ENCODE assay signal across 2 cellular contexts in the genomic region with DNA sequence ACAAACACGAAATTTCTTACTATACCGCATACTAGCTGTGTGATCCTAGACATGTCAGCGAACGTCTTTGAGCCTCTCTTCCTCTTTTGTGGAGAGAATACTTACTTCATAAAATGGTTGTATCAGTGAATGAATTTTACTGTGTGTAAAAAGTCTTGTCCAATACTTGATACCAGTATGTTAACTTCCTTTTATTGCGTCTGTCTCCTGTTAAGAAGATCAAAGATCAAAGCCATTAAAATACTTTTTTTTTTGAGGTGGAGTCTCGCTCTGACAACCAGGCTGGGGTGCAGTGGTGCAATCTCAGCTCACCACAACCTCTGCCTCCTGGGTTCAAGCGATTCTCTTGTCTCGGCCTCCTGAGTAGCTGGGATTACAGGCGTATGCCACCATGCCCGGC.
TF ChIP-seq lines count a peak whose summit lies in the region.

No MANE protein-coding gene starts in this region.

TF ChIP-seq in GM23338, 12 proteins besides CTCF, POLR2A, EP300 and RAD21 (continues in another document):
- TF ChIP-seq, protein P1, sequence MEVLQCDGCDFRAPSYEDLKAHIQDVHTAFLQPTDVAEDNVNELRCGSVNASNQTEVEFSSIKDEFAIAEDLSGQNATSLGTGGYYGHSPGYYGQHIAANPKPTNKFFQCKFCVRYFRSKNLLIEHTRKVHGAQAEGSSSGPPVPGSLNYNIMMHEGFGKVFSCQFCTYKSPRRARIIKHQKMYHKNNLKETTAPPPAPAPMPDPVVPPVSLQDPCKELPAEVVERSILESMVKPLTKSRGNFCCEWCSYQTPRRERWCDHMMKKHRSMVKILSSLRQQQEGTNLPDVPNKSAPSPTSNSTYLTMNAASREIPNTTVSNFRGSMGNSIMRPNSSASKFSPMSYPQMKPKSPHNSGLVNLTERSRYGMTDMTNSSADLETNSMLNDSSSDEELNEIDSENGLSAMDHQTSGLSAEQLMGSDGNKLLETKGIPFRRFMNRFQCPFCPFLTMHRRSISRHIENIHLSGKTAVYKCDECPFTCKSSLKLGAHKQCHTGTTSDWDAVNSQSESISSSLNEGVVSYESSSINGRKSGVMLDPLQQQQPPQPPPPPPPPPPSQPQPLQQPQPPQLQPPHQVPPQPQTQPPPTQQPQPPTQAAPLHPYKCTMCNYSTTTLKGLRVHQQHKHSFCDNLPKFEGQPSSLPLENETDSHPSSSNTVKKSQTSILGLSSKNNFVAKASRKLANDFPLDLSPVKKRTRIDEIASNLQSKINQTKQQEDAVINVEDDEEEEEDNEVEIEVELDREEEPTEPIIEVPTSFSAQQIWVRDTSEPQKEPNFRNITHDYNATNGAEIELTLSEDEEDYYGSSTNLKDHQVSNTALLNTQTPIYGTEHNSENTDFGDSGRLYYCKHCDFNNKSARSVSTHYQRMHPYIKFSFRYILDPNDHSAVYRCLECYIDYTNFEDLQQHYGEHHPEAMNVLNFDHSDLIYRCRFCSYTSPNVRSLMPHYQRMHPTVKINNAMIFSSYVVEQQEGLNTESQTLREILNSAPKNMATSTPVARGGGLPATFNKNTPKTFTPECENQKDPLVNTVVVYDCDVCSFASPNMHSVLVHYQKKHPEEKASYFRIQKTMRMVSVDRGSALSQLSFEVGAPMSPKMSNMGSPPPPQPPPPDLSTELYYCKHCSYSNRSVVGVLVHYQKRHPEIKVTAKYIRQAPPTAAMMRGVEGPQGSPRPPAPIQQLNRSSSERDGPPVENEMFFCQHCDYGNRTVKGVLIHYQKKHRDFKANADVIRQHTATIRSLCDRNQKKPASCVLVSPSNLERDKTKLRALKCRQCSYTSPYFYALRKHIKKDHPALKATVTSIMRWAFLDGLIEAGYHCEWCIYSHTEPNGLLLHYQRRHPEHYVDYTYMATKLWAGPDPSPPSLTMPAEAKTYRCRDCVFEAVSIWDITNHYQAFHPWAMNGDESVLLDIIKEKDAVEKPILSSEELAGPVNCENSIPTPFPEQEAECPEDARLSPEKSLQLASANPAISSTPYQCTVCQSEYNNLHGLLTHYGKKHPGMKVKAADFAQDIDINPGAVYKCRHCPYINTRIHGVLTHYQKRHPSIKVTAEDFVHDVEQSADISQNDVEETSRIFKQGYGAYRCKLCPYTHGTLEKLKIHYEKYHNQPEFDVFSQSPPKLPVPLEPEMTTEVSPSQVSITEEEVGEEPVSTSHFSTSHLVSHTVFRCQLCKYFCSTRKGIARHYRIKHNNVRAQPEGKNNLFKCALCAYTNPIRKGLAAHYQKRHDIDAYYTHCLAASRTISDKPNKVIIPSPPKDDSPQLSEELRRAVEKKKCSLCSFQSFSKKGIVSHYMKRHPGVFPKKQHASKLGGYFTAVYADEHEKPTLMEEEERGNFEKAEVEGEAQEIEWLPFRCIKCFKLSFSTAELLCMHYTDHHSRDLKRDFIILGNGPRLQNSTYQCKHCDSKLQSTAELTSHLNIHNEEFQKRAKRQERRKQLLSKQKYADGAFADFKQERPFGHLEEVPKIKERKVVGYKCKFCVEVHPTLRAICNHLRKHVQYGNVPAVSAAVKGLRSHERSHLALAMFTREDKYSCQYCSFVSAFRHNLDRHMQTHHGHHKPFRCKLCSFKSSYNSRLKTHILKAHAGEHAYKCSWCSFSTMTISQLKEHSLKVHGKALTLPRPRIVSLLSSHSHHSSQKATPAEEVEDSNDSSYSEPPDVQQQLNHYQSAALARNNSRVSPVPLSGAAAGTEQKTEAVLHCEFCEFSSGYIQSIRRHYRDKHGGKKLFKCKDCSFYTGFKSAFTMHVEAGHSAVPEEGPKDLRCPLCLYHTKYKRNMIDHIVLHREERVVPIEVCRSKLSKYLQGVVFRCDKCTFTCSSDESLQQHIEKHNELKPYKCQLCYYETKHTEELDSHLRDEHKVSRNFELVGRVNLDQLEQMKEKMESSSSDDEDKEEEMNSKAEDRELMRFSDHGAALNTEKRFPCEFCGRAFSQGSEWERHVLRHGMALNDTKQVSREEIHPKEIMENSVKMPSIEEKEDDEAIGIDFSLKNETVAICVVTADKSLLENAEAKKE (CRISPR knock-in tag; IDR thresholded peaks at IDR 0.05) = no peak
- TF ChIP-seq, protein P2, sequence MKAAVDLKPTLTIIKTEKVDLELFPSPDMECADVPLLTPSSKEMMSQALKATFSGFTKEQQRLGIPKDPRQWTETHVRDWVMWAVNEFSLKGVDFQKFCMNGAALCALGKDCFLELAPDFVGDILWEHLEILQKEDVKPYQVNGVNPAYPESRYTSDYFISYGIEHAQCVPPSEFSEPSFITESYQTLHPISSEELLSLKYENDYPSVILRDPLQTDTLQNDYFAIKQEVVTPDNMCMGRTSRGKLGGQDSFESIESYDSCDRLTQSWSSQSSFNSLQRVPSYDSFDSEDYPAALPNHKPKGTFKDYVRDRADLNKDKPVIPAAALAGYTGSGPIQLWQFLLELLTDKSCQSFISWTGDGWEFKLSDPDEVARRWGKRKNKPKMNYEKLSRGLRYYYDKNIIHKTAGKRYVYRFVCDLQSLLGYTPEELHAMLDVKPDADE (IDR thresholded peaks at IDR 0.05) = no peak
- TF ChIP-seq POLR2AphosphoS5 (IDR thresholded peaks at IDR 0.05; ENCODE audit: low read depth) (no peak), STAT1 (IDR thresholded peaks at IDR 0.05; ENCODE audit: unreplicated experiment) (no peak), EZH2 (IDR thresholded peaks at IDR 0.05; ENCODE audit: low read depth, unreplicated experiment) (no peak), EZH2phosphoT487 (IDR thresholded peaks at IDR 0.05; ENCODE audit: unreplicated experiment) (no peak), ZNF331 (CRISPR knock-in tag; IDR thresholded peaks at IDR 0.05; ENCODE audit: low read depth) (no peak), NANOG (IDR thresholded peaks at IDR 0.05; ENCODE audit: borderline replicate concordance) (no peak), CREB1 (CRISPR knock-in tag; IDR thresholded peaks at IDR 0.05; ENCODE audit: low read depth) (no peak)
- TF ChIP-seq, protein P3, sequence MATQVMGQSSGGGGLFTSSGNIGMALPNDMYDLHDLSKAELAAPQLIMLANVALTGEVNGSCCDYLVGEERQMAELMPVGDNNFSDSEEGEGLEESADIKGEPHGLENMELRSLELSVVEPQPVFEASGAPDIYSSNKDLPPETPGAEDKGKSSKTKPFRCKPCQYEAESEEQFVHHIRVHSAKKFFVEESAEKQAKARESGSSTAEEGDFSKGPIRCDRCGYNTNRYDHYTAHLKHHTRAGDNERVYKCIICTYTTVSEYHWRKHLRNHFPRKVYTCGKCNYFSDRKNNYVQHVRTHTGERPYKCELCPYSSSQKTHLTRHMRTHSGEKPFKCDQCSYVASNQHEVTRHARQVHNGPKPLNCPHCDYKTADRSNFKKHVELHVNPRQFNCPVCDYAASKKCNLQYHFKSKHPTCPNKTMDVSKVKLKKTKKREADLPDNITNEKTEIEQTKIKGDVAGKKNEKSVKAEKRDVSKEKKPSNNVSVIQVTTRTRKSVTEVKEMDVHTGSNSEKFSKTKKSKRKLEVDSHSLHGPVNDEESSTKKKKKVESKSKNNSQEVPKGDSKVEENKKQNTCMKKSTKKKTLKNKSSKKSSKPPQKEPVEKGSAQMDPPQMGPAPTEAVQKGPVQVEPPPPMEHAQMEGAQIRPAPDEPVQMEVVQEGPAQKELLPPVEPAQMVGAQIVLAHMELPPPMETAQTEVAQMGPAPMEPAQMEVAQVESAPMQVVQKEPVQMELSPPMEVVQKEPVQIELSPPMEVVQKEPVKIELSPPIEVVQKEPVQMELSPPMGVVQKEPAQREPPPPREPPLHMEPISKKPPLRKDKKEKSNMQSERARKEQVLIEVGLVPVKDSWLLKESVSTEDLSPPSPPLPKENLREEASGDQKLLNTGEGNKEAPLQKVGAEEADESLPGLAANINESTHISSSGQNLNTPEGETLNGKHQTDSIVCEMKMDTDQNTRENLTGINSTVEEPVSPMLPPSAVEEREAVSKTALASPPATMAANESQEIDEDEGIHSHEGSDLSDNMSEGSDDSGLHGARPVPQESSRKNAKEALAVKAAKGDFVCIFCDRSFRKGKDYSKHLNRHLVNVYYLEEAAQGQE (IDR thresholded peaks at IDR 0.05; ENCODE audit: unreplicated experiment) = no peak

TF ChIP-seq in K562, 482 proteins besides CTCF, POLR2A, EP300 and RAD21:
- TF ChIP-seq PPARD (CRISPR knock-in tag; IDR thresholded peaks at IDR 0.05) (no peak), HNRNPL (IDR thresholded peaks at IDR 0.05; ENCODE audit: low read depth, low read length) (no peak)
